Comparison of ENCODE assay signal across 7 cellular contexts in the genomic region with DNA sequence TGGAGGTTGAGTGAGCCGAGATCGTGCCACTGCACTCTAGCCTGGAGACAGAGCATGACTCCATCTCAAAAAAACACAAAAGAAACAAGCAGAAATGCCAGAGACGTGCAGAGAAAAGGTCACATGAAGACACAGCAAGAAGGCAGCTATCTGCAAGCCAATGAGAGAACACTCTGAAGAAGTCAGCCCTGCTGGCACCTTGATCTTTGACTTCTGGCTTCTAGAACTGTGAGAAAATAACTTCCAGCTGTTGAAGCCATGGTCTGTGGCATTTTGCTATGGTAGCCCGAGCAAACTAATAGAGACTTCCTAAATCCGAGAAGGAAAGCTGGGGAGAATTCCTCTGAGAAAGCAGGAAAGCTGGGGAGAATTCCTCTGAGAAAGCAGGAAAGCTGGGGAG. TPM values are rescaled to one million over a fixed set of nuclear protein-coding genes. Genes with fewer than 3 reads are reported as not detected.
"Had no signal": no experiment of that assay in that cellular context is flagged by ENCODE, and none has a peak within 500 bp of the region (broad histone marks: within the 10 kb centered on the region; RNA-seq: fewer than 3 reads in every experiment).

No MANE protein-coding gene starts in this region.

RNA-seq across cellular contexts. Expression of gene SPDYE5, which starts 42.2 kb away (rescaled TPM):
- total RNA-seq: GM23248, GM23338, H1, H4, H7, H9, HFFc6 had no signal
- polyA plus RNA-seq: H1 had no signal
